Comparison of ENCODE assay signal across 26 cellular contexts in genomic region chr5:81907012-81907411, GRCh38.
"Had no signal": no experiment of that assay in that cellular context is flagged by ENCODE, and none has a peak within 500 bp of the region (broad histone marks: within the 10 kb centered on the region; RNA-seq: fewer than 3 reads in every experiment).

No MANE protein-coding gene starts in this region.

- H3K4me1 ChIP-seq: gastrocnemius medialis, left lung, lower lobe of right lung, right atrium auricular region, suprapubic skin, tibial artery had no signal

- FAIRE-seq: colon, endometrium, islet of Langerhans had no signal

- ATAC-seq: activated CD8-positive, alpha-beta T cell treated with anti-CD3 and anti-CD28 coated beads for 36 hours; activated naive CD8-positive, alpha-beta T cell treated with anti-CD3 and anti-CD28 coated beads, Interleukin-2, amount 50 U/mL, for 24 hours; gastrocnemius medialis; left lung; lower lobe of right lung; mucosa of descending colon had no signal

- H3K9me3 ChIP-seq: gastrocnemius medialis, left lung, lower lobe of right lung, mucosa of descending colon, right atrium auricular region, suprapubic skin, tibial artery had no signal

- H3K36me3 Mint-ChIP-seq: activated naive CD4-positive, alpha-beta T cell treated with anti-CD3 and anti-CD28 coated beads, Interleukin-2, amount 50 U/mL, for 24 hours; natural killer cell treated with Interleukin-12 subunit alpha and Interleukin-12 subunit beta and Interleukin-15 and Interleukin-18, amount 100 ng/mL, for 72 hours had no signal

- H3K27ac ChIP-seq: gastrocnemius medialis, left lung, lower lobe of right lung, right atrium auricular region, spleen, suprapubic skin, tibial artery had no signal

- H3K4me1 Mint-ChIP-seq: activated naive CD4-positive, alpha-beta T cell treated with anti-CD3 and anti-CD28 coated beads, Interleukin-2, amount 50 U/mL, for 24 hours; activated naive CD8-positive, alpha-beta T cell treated with anti-CD3 and anti-CD28 coated beads, Interleukin-2, amount 50 U/mL, for 24 hours had no signal

- H3K9me3 Mint-ChIP-seq: activated B cell treated with CpG ODN at 0.5 μM for 24 hours; activated CD8-positive, alpha-beta T cell treated with anti-CD3 and anti-CD28 coated beads for 36 hours; activated naive CD4-positive, alpha-beta T cell treated with anti-CD3 and anti-CD28 coated beads, Interleukin-2, amount 50 U/mL, for 24 hours; activated naive CD8-positive, alpha-beta T cell treated with anti-CD3 and anti-CD28 coated beads, Interleukin-2, amount 50 U/mL, for 24 hours; activated T-helper 2 cell treated with anti-CD3 and anti-CD28 coated beads, Interferon-gamma antibody, Interleukin-2, Interleukin-4, amounts not matched to agents 10 μg/mL and 5 μg/mL and 100 μg/mL, durations not matched to agents 14 hours and 24 hours and 36 hours; natural killer cell treated with Interleukin-12 subunit alpha and Interleukin-12 subunit beta and Interleukin-15 and Interleukin-18, amount 100 ng/mL, for 72 hours had no signal

- H3K27me3 Mint-ChIP-seq: activated B cell treated with CpG ODN at 0.5 μM for 24 hours; activated CD8-positive, alpha-beta T cell treated with anti-CD3 and anti-CD28 coated beads for 36 hours; activated naive CD4-positive, alpha-beta T cell treated with anti-CD3 and anti-CD28 coated beads, Interleukin-2, amount 50 U/mL, for 24 hours; activated naive CD8-positive, alpha-beta T cell treated with anti-CD3 and anti-CD28 coated beads, Interleukin-2, amount 50 U/mL, for 24 hours had no signal

- DNase-seq: activated B cell treated with CpG ODN at 0.5 μM for 24 hours; activated CD4-positive, alpha-beta T cell treated with anti-CD3 and anti-CD28 coated beads, Interleukin-2, amount 50 U/mL, for 1 hour; activated CD8-positive, alpha-beta T cell treated with anti-CD3 and anti-CD28 coated beads for 36 hours; activated naive CD8-positive, alpha-beta T cell treated with anti-CD3 and anti-CD28 coated beads, Interleukin-2, amount 50 U/mL, for 24 hours; activated T-cell treated with anti-CD3 and anti-CD28 coated beads, Interleukin-2, amount 50 U/mL, for 48 hours; dermis blood vessel endothelial cell; effector CD4-positive, alpha-beta T cell; gastrocnemius medialis; glutamatergic neuron; left lung; lower lobe of right lung; mesenchymal stem cell; mucosa of descending colon; nucleus accumbens; spleen; stimulated activated naive CD4-positive, alpha-beta T cell; T-helper 9 cell; tibial artery had no signal

- H3K4me3 ChIP-seq: gastrocnemius medialis, left lung, lower lobe of right lung, mucosa of descending colon, right atrium auricular region, spleen, suprapubic skin, tibial artery had no signal

- H3K27ac Mint-ChIP-seq: activated B cell treated with CpG ODN at 0.5 μM for 24 hours; activated CD8-positive, alpha-beta T cell treated with anti-CD3 and anti-CD28 coated beads for 36 hours; activated naive CD4-positive, alpha-beta T cell treated with anti-CD3 and anti-CD28 coated beads, Interleukin-2, amount 50 U/mL, for 24 hours; activated naive CD8-positive, alpha-beta T cell treated with anti-CD3 and anti-CD28 coated beads, Interleukin-2, amount 50 U/mL, for 24 hours; activated T-helper 2 cell treated with anti-CD3 and anti-CD28 coated beads, Interferon-gamma antibody, Interleukin-2, Interleukin-4, amounts not matched to agents 10 μg/mL and 5 μg/mL and 100 μg/mL, durations not matched to agents 14 hours and 24 hours and 36 hours; natural killer cell treated with Interleukin-12 subunit alpha and Interleukin-12 subunit beta and Interleukin-15 and Interleukin-18, amount 100 ng/mL, for 72 hours had no signal

- H3K4me3 Mint-ChIP-seq: activated B cell treated with CpG ODN at 0.5 μM for 24 hours; activated CD8-positive, alpha-beta T cell treated with anti-CD3 and anti-CD28 coated beads for 36 hours; activated naive CD4-positive, alpha-beta T cell treated with anti-CD3 and anti-CD28 coated beads, Interleukin-2, amount 50 U/mL, for 24 hours; activated naive CD8-positive, alpha-beta T cell treated with anti-CD3 and anti-CD28 coated beads, Interleukin-2, amount 50 U/mL, for 24 hours; natural killer cell treated with Interleukin-12 subunit alpha and Interleukin-12 subunit beta and Interleukin-15 and Interleukin-18, amount 100 ng/mL, for 72 hours had no signal

- H3K36me3 ChIP-seq: gastrocnemius medialis, left lung, lower lobe of right lung, right atrium auricular region, spleen, suprapubic skin, tibial artery had no signal

- H3K27me3 ChIP-seq: gastrocnemius medialis, left lung, right atrium auricular region, spleen, suprapubic skin, tibial artery had no signal
